12 cellular contexts compared by ENCODE assay signal in the genomic region with DNA sequence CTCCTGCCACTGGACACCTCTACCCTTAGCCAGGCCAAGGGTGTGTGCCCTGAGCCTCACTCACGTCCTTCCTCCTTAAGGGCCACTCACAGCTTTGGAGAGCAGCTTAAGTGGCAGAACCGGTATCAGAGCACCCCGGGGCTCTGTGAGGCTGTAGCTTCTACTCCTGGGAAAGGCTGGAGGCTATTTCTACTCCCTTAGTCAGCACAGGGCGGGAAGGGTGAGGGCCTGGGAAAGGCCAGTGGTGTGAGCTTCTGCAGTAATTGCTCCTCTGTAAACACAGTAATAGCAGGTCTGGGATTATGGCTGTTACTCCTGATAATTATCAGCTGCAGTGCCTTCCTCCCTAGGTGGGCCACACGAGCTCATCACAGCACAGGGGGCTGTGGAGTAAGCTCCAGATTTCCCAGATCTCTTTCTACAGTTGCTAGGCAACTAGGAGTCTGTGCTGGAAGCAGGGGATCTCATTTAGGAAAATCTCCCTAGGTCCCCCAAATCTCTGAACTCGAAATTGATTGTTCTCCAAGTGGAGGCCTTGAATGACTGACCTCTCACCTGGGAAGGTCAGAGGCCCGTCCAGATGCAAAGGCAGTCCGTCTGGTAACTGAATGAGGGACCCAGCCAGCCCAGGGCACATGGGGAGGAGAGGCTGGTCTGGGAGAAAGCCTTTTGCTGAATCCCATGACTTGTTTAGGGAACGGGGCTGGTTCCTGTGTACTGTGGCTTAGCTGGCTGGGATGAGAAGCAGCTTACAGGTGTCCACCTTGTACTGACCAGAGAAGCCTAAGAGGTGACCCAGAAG. TPM values are rescaled to one million over a fixed set of nuclear protein-coding genes. Genes with fewer than 3 reads are reported as not detected.
DNase-seq lines count a peak whose midpoint lies in the region; ATAC-seq and TF ChIP-seq lines count a peak whose summit lies in the region.
"Had no signal": no experiment of that assay in that cellular context is flagged by ENCODE, and none has a peak within 500 bp of the region (broad histone marks: within the 10 kb centered on the region; RNA-seq: fewer than 3 reads in every experiment).

No MANE protein-coding gene starts in this region.

- no peaks in the 10 kb centered on the region for H3K9me3 ChIP-seq in suprapubic skin
- H3K9me3 ChIP-seq: prostate gland had no signal

- H3K36me3 ChIP-seq in suprapubic skin = no peaks in the 10 kb centered on the region
- H3K36me3 ChIP-seq: prostate gland had no signal

- no peak for ATAC-seq in HG02981 (IDR thresholded peaks at IDR 0.05; ENCODE audit: unreplicated experiment)
- ATAC-seq in HG03135 (IDR thresholded peaks at IDR 0.05; ENCODE audit: unreplicated experiment) = no peak

- H3K27ac ChIP-seq in suprapubic skin = peak overlapping the region; percentile 72
- H3K27ac ChIP-seq: prostate gland had no signal

- TF ChIP-seq CTCF in foreskin fibroblast (IDR thresholded peaks at IDR 0.05; ENCODE audit: low read depth, low read length) (no peak), suprapubic skin (IDR thresholded peaks at IDR 0.05) (no peak)

- 61% methylated on average over 5 of the region's 9 CpGs for WGBS in suprapubic skin

- peak; percentile 92 for DNase-seq in SIG-M5 treated with dmso at 0.1 percent for 504 hours (lab: John Stamatoyannopoulos, UW; ENCODE audit: unreplicated experiment)
- DNase-seq in SIG-M5 (lab: John Stamatoyannopoulos, UW) = no peak
- peak; percentile 35 for DNase-seq in NCI-H774 (lab: John Stamatoyannopoulos, UW)
- DNase-seq in foreskin fibroblast = peak; percentile 75 to 86
- DNase-seq in suprapubic skin (ENCODE audit: low spot score in 2 of 2) = no peak
- no peak for DNase-seq in NCI-H1436 (lab: John Stamatoyannopoulos, UW)
- DNase-seq: activated naive CD4-positive, alpha-beta T cell treated with Interleukin-2 at 50 U/mL for 16 hours; MM.1S; T-helper 2 cell had no signal

- H3K4me3 ChIP-seq in foreskin fibroblast (ENCODE audit: low read depth in 1 of 2, low read length in 2 of 2) (no peak overlapping the region), suprapubic skin (no peak overlapping the region)
- H3K4me3 ChIP-seq: prostate gland had no signal

- no peaks in the 10 kb centered on the region for H3K27me3 ChIP-seq in suprapubic skin

- TF ChIP-seq POLR2A in suprapubic skin (IDR thresholded peaks at IDR 0.05) = no peak

- peaks cover 55% of the 10 kb centered on the region for H3K4me1 ChIP-seq in suprapubic skin
- H3K4me1 ChIP-seq: prostate gland had no signal

- no peak for TF ChIP-seq EP300 in suprapubic skin (IDR thresholded peaks at IDR 0.05)

RNA-seq across cellular contexts. Expression of a gene that starts 29.3 kb away (rescaled TPM):
- 10 to 100 TPM; 11.3 to 30.4 (median 24.4) TPM for total RNA-seq in suprapubic skin

Comparison
In these comparisons a context has a peak if more than half of its experiments do, and no peak if none do; other contexts are left out.
1. DNase-seq: peak in SIG-M5 treated with dmso at 0.1 percent for 504 hours (single experiment), NCI-H774 (single experiment) and foreskin fibroblast (2 of 2); none in SIG-M5 (single experiment), suprapubic skin (0 of 2) and NCI-H1436 (single experiment).